Comparison of ENCODE assay signal across 1 cellular context in the genomic region with DNA sequence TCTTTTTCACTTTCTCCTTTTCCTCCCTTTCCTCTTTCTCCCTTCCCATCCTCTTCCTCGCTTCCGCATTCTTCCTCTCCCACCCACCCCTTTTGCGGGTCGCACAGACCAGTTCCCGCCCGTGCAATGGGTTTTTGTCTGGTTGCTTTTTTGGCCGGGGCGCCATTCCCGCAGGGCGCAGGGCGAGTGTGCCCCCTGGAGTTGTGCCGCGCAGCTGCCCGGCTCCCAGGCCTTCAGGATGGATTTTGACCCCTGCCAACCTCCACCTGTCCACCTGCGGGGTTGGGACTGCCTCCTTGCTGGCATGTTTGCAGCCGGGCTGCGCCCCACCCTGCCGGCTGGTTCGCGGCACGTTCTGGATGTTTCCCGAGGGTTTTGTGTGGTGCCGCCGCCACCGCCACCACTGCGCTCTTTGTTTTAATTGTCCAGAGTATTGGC.
TF ChIP-seq lines count a peak whose summit lies in the region.

No MANE protein-coding gene starts in this region.

TF ChIP-seq in HepG2, 621 proteins besides CTCF, POLR2A, EP300 and RAD21:
- TF ChIP-seq, protein P1, sequence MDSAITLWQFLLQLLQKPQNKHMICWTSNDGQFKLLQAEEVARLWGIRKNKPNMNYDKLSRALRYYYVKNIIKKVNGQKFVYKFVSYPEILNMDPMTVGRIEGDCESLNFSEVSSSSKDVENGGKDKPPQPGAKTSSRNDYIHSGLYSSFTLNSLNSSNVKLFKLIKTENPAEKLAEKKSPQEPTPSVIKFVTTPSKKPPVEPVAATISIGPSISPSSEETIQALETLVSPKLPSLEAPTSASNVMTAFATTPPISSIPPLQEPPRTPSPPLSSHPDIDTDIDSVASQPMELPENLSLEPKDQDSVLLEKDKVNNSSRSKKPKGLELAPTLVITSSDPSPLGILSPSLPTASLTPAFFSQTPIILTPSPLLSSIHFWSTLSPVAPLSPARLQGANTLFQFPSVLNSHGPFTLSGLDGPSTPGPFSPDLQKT (CRISPR knock-in tag; IDR thresholded peaks at IDR 0.05; ENCODE audit: borderline replicate concordance) = no peak
- peak; percentile 66; the same call in 1 of the 2 replicates for TF ChIP-seq HNRNPL (IDR thresholded peaks at IDR 0.05; ENCODE audit: low read depth, low read length)
- TF ChIP-seq, protein P2, sequence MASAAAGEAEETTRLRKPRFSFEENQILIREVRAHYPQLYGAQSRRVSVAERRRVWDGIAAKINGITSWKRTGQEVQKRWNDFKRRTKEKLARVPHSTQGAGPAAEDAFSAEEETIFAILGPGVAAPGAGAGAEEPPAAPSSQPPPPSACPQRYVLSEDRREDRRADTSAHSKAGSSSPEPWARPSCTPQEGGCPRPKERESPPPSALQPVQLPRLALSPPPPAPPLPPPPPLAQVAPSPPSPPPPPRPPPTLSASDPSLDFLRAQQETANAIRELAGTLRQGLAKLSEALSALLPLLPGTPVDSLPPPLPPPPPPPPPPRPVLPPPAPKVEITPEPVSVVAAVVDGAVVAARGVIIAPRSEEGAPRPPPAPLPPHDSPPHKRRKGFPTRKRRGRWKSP (CRISPR knock-in tag; IDR thresholded peaks at IDR 0.05) = no peak
- TF ChIP-seq, protein P3, sequence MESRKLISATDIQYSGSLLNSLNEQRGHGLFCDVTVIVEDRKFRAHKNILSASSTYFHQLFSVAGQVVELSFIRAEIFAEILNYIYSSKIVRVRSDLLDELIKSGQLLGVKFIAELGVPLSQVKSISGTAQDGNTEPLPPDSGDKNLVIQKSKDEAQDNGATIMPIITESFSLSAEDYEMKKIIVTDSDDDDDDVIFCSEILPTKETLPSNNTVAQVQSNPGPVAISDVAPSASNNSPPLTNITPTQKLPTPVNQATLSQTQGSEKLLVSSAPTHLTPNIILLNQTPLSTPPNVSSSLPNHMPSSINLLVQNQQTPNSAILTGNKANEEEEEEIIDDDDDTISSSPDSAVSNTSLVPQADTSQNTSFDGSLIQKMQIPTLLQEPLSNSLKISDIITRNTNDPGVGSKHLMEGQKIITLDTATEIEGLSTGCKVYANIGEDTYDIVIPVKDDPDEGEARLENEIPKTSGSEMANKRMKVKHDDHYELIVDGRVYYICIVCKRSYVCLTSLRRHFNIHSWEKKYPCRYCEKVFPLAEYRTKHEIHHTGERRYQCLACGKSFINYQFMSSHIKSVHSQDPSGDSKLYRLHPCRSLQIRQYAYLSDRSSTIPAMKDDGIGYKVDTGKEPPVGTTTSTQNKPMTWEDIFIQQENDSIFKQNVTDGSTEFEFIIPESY (CRISPR knock-in tag; IDR thresholded peaks at IDR 0.05) = peak; percentile 67; the same call in 1 of the 2 replicates
- no peak for TF ChIP-seq ZNF30 (CRISPR knock-in tag; IDR thresholded peaks at IDR 0.05)
- no peak for TF ChIP-seq POLR2AphosphoS2 (IDR thresholded peaks at IDR 0.05; ENCODE audit: low read depth, low read length)
- TF ChIP-seq SMAD1 (CRISPR knock-in tag; IDR thresholded peaks at IDR 0.05; ENCODE audit: borderline replicate concordance, low read depth) = no peak
- TF ChIP-seq, protein P4, sequence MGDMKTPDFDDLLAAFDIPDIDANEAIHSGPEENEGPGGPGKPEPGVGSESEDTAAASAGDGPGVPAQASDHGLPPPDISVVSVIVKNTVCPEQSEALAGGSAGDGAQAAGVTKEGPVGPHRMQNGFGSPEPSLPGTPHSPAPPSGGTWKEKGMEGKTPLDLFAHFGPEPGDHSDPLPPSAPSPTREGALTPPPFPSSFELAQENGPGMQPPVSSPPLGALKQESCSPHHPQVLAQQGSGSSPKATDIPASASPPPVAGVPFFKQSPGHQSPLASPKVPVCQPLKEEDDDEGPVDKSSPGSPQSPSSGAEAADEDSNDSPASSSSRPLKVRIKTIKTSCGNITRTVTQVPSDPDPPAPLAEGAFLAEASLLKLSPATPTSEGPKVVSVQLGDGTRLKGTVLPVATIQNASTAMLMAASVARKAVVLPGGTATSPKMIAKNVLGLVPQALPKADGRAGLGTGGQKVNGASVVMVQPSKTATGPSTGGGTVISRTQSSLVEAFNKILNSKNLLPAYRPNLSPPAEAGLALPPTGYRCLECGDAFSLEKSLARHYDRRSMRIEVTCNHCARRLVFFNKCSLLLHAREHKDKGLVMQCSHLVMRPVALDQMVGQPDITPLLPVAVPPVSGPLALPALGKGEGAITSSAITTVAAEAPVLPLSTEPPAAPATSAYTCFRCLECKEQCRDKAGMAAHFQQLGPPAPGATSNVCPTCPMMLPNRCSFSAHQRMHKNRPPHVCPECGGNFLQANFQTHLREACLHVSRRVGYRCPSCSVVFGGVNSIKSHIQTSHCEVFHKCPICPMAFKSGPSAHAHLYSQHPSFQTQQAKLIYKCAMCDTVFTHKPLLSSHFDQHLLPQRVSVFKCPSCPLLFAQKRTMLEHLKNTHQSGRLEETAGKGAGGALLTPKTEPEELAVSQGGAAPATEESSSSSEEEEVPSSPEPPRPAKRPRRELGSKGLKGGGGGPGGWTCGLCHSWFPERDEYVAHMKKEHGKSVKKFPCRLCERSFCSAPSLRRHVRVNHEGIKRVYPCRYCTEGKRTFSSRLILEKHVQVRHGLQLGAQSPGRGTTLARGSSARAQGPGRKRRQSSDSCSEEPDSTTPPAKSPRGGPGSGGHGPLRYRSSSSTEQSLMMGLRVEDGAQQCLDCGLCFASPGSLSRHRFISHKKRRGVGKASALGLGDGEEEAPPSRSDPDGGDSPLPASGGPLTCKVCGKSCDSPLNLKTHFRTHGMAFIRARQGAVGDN (CRISPR knock-in tag; IDR thresholded peaks at IDR 0.05) = peak; percentile 20; the same call in 1 of the 2 replicates
- no peak for TF ChIP-seq NR2F6 (IDR thresholded peaks at IDR 0.05)
- no peak for TF ChIP-seq NR2F6 (CRISPR knock-in tag; IDR thresholded peaks at IDR 0.05)
- TF ChIP-seq ZFY (CRISPR knock-in tag; IDR thresholded peaks at IDR 0.05) = no peak
- TF ChIP-seq, protein P5, sequence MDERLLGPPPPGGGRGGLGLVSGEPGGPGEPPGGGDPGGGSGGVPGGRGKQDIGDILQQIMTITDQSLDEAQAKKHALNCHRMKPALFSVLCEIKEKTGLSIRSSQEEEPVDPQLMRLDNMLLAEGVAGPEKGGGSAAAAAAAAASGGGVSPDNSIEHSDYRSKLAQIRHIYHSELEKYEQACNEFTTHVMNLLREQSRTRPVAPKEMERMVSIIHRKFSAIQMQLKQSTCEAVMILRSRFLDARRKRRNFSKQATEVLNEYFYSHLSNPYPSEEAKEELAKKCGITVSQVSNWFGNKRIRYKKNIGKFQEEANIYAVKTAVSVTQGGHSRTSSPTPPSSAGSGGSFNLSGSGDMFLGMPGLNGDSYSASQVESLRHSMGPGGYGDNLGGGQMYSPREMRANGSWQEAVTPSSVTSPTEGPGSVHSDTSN (CRISPR knock-in tag; IDR thresholded peaks at IDR 0.05) = no peak
- TF ChIP-seq, protein P6, sequence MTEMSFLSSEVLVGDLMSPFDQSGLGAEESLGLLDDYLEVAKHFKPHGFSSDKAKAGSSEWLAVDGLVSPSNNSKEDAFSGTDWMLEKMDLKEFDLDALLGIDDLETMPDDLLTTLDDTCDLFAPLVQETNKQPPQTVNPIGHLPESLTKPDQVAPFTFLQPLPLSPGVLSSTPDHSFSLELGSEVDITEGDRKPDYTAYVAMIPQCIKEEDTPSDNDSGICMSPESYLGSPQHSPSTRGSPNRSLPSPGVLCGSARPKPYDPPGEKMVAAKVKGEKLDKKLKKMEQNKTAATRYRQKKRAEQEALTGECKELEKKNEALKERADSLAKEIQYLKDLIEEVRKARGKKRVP (CRISPR knock-in tag; IDR thresholded peaks at IDR 0.05) = no peak
- TF ChIP-seq HNF4A (CRISPR knock-in tag; IDR thresholded peaks at IDR 0.05) = 0 out of 2 replicates have a peak, but pooled peaks have one; percentile 8
- TF ChIP-seq, protein P7, sequence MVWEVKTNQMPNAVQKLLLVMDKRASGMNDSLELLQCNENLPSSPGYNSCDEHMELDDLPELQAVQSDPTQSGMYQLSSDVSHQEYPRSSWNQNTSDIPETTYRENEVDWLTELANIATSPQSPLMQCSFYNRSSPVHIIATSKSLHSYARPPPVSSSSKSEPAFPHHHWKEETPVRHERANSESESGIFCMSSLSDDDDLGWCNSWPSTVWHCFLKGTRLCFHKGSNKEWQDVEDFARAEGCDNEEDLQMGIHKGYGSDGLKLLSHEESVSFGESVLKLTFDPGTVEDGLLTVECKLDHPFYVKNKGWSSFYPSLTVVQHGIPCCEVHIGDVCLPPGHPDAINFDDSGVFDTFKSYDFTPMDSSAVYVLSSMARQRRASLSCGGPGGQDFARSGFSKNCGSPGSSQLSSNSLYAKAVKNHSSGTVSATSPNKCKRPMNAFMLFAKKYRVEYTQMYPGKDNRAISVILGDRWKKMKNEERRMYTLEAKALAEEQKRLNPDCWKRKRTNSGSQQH (CRISPR knock-in tag; IDR thresholded peaks at IDR 0.05; ENCODE audit: low read depth) = no peak
- TF ChIP-seq, protein P8, sequence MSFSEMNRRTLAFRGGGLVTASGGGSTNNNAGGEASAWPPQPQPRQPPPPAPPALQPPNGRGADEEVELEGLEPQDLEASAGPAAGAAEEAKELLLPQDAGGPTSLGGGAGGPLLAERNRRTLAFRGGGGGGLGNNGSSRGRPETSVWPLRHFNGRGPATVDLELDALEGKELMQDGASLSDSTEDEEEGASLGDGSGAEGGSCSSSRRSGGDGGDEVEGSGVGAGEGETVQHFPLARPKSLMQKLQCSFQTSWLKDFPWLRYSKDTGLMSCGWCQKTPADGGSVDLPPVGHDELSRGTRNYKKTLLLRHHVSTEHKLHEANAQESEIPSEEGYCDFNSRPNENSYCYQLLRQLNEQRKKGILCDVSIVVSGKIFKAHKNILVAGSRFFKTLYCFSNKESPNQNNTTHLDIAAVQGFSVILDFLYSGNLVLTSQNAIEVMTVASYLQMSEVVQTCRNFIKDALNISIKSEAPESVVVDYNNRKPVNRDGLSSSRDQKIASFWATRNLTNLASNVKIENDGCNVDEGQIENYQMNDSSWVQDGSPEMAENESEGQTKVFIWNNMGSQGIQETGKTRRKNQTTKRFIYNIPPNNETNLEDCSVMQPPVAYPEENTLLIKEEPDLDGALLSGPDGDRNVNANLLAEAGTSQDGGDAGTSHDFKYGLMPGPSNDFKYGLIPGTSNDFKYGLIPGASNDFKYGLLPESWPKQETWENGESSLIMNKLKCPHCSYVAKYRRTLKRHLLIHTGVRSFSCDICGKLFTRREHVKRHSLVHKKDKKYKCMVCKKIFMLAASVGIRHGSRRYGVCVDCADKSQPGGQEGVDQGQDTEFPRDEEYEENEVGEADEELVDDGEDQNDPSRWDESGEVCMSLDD (CRISPR knock-in tag; IDR thresholded peaks at IDR 0.05; ENCODE audit: borderline replicate concordance) = no peak
- no peak for TF ChIP-seq SMARCE1 (IDR thresholded peaks at IDR 0.05; ENCODE audit: borderline replicate concordance)
- no peak for TF ChIP-seq FOXA3 (CRISPR knock-in tag; IDR thresholded peaks at IDR 0.05)
- TF ChIP-seq, protein P9, sequence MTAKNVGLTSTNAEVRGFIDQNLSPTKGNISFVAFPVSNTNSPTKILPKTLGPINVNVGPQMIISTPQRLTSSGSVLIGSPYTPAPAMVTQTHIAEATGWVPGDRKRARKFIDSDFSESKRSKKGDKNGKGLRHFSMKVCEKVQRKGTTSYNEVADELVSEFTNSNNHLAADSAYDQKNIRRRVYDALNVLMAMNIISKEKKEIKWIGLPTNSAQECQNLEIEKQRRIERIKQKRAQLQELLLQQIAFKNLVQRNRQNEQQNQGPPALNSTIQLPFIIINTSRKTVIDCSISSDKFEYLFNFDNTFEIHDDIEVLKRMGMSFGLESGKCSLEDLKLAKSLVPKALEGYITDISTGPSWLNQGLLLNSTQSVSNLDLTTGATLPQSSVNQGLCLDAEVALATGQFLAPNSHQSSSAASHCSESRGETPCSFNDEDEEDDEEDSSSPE (CRISPR knock-in tag; IDR thresholded peaks at IDR 0.05) = no peak
- no peak for TF ChIP-seq ZNF672 (CRISPR knock-in tag; IDR thresholded peaks at IDR 0.05)
- TF ChIP-seq ZNF816 (CRISPR knock-in tag; IDR thresholded peaks at IDR 0.05; ENCODE audit: borderline replicate concordance) = no peak
- no peak for TF ChIP-seq RBAK (CRISPR knock-in tag; IDR thresholded peaks at IDR 0.05)
- TF ChIP-seq, protein P10, sequence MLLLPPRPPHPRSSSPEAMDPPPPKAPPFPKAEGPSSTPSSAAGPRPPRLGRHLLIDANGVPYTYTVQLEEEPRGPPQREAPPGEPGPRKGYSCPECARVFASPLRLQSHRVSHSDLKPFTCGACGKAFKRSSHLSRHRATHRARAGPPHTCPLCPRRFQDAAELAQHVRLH (CRISPR knock-in tag; IDR thresholded peaks at IDR 0.05; ENCODE audit: borderline replicate concordance, low read depth) = no peak
